ENCODE assay signal across 31 cellular contexts in genomic region chr10:77913090-77913489, GRCh38.
"Had no signal": no experiment of that assay in that cellular context is flagged by ENCODE, and none has a peak within 500 bp of the region (broad histone marks: within the 10 kb centered on the region; RNA-seq: fewer than 3 reads in every experiment).

No MANE protein-coding gene starts in this region.

- H3K27ac ChIP-seq: ascending aorta, cardiac muscle cell, colonic mucosa, epithelial cell of prostate, WERI-Rb-1 had no signal

- H3K9me3 Mint-ChIP-seq: activated B cell treated with CpG ODN at 0.5 μM for 24 hours; activated CD8-positive, alpha-beta T cell treated with anti-CD3 and anti-CD28 coated beads for 36 hours; activated naive CD4-positive, alpha-beta T cell treated with anti-CD3 and anti-CD28 coated beads, Interleukin-2, amount 10 ng/mL, durations not matched to agents 7 days and 5 days; activated naive CD4-positive, alpha-beta T cell treated with anti-CD3 and anti-CD28 coated beads, Interleukin-2, amount 50 U/mL, for 72 hours; activated naive CD8-positive, alpha-beta T cell treated with anti-CD3 and anti-CD28 coated beads, Interleukin-2, amount 10 ng/mL, durations not matched to agents 7 days and 5 days; activated T-helper 1 cell treated with anti-CD3 and anti-CD28 coated beads, Interleukin-12 subunit alpha, Interleukin-12 subunit beta, Interleukin-2, Interleukin-4 antibody, amounts not matched to agents 30 ng/mL and 10 ng/mL and 1 ng/mL, durations not matched to agents 14 hours and 24 hours and 36 hours; activated T-helper 2 cell treated with anti-CD3 and anti-CD28 coated beads, Interferon-gamma antibody, Interleukin-2, Interleukin-4, amounts not matched to agents 10 μg/mL and 5 μg/mL and 100 μg/mL, durations not matched to agents 14 hours and 24 hours and 36 hours; T-helper 2 cell treated with Interferon-gamma antibody and Interleukin-4, amounts not matched to agents 5 μg/mL and 100 μg/mL, for 36 hours had no signal

- H3K4me1 ChIP-seq: colonic mucosa had no signal

- DNase-seq: activated B cell treated with CpG ODN at 0.5 μM for 24 hours; activated CD4-positive, alpha-beta T cell treated with anti-CD3 and anti-CD28 coated beads for 48 hours; activated CD4-positive, alpha-beta T cell treated with anti-CD3 and anti-CD28 coated beads, Interleukin-2, amount 50 U/mL, for 1 hour; activated CD4-positive, alpha-beta T cell treated with anti-CD3 and anti-CD28 coated beads, Interleukin-2, amount 50 U/mL, for 48 hours; activated CD8-positive, alpha-beta memory T cell treated with anti-CD3 and anti-CD28 coated beads for 24 hours; activated CD8-positive, alpha-beta T cell treated with anti-CD3 and anti-CD28 coated beads for 36 hours; activated gamma-delta T cell; activated naive CD4-positive, alpha-beta T cell; activated naive CD4-positive, alpha-beta T cell treated with anti-CD3 and anti-CD28 coated beads, Interleukin-2, amount 10 ng/mL, durations not matched to agents 7 days and 5 days; activated naive CD8-positive, alpha-beta T cell treated with anti-CD3 and anti-CD28 coated beads, Interleukin-2, amount 10 ng/mL, durations not matched to agents 7 days and 5 days; activated T-cell treated with anti-CD3 and anti-CD28 coated beads, Interleukin-2, amount 50 U/mL, for 1 hour; activated T-cell treated with anti-CD3 and anti-CD28 coated beads, Interleukin-2, amount 50 U/mL, for 48 hours; central memory CD4-positive, alpha-beta T cell; cerebellar nuclear complex; colonic mucosa; effector CD8-positive, alpha-beta T cell; foreskin fibroblast; head of caudate nucleus; T-helper 17 cell; T1000; WERI-Rb-1 had no signal

- ATAC-seq: activated CD4-positive, CD25-positive, alpha-beta regulatory T cell treated with anti-CD3 and anti-CD28 coated beads, Interleukin-2, amount 50 U/mL, for 24 hours; activated CD8-positive, alpha-beta T cell treated with anti-CD3 and anti-CD28 coated beads for 36 hours; activated naive CD4-positive, alpha-beta T cell treated with anti-CD3 and anti-CD28 coated beads, Interleukin-2, amount 50 U/mL, for 72 hours; T-helper 17 cell had no signal

- H3K27ac Mint-ChIP-seq: activated B cell treated with CpG ODN at 0.5 μM for 24 hours; activated CD8-positive, alpha-beta T cell treated with anti-CD3 and anti-CD28 coated beads for 36 hours; activated naive CD4-positive, alpha-beta T cell treated with anti-CD3 and anti-CD28 coated beads, Interleukin-2, amount 10 ng/mL, durations not matched to agents 7 days and 5 days; activated naive CD4-positive, alpha-beta T cell treated with anti-CD3 and anti-CD28 coated beads, Interleukin-2, amount 50 U/mL, for 72 hours; activated naive CD8-positive, alpha-beta T cell treated with anti-CD3 and anti-CD28 coated beads, Interleukin-2, amount 10 ng/mL, durations not matched to agents 7 days and 5 days; activated T-helper 1 cell treated with anti-CD3 and anti-CD28 coated beads, Interleukin-12 subunit alpha, Interleukin-12 subunit beta, Interleukin-2, Interleukin-4 antibody, amounts not matched to agents 30 ng/mL and 10 ng/mL and 1 ng/mL, durations not matched to agents 14 hours and 24 hours and 36 hours; activated T-helper 2 cell treated with anti-CD3 and anti-CD28 coated beads, Interferon-gamma antibody, Interleukin-2, Interleukin-4, amounts not matched to agents 10 μg/mL and 5 μg/mL and 100 μg/mL, durations not matched to agents 14 hours and 24 hours and 36 hours; T-helper 17 cell; T-helper 2 cell treated with Interferon-gamma antibody and Interleukin-4, amounts not matched to agents 5 μg/mL and 100 μg/mL, for 36 hours had no signal

- H3K27me3 ChIP-seq: ascending aorta, breast epithelium, cardiac muscle cell, colonic mucosa had no signal

- H3K4me3 Mint-ChIP-seq: activated B cell treated with CpG ODN at 0.5 μM for 24 hours; activated CD8-positive, alpha-beta T cell treated with anti-CD3 and anti-CD28 coated beads for 36 hours; activated naive CD4-positive, alpha-beta T cell treated with anti-CD3 and anti-CD28 coated beads, Interleukin-2, amount 10 ng/mL, durations not matched to agents 7 days and 5 days; activated naive CD8-positive, alpha-beta T cell treated with anti-CD3 and anti-CD28 coated beads, Interleukin-2, amount 10 ng/mL, durations not matched to agents 7 days and 5 days; activated T-helper 1 cell treated with anti-CD3 and anti-CD28 coated beads, Interleukin-12 subunit alpha, Interleukin-12 subunit beta, Interleukin-2, Interleukin-4 antibody, amounts not matched to agents 30 ng/mL and 10 ng/mL and 1 ng/mL, durations not matched to agents 14 hours and 24 hours and 36 hours; brain; T-helper 17 cell; T-helper 2 cell treated with Interferon-gamma antibody and Interleukin-4, amounts not matched to agents 5 μg/mL and 100 μg/mL, for 36 hours had no signal

- H3K27me3 Mint-ChIP-seq: brain had no signal

- H3K4me3 ChIP-seq: ascending aorta, breast epithelium, cardiac muscle cell, colonic mucosa had no signal

- H3K36me3 Mint-ChIP-seq: activated naive CD4-positive, alpha-beta T cell treated with anti-CD3 and anti-CD28 coated beads, Interleukin-2, amount 10 ng/mL, durations not matched to agents 7 days and 5 days; activated naive CD4-positive, alpha-beta T cell treated with anti-CD3 and anti-CD28 coated beads, Interleukin-2, amount 50 U/mL, for 72 hours; activated naive CD8-positive, alpha-beta T cell treated with anti-CD3 and anti-CD28 coated beads, Interleukin-2, amount 10 ng/mL, durations not matched to agents 7 days and 5 days had no signal

- H3K4me1 Mint-ChIP-seq: activated B cell treated with CpG ODN at 0.5 μM for 24 hours; activated naive CD4-positive, alpha-beta T cell treated with anti-CD3 and anti-CD28 coated beads, Interleukin-2, amount 10 ng/mL, durations not matched to agents 7 days and 5 days had no signal

- H3K36me3 ChIP-seq: ascending aorta, breast epithelium, cardiac muscle cell, colonic mucosa had no signal

- H3K9me3 ChIP-seq: ascending aorta, breast epithelium, colonic mucosa had no signal
